In genomic region chr7:179948-180694, GRCh38 we compare ENCODE assay signal across 16 cellular contexts. TPM values are rescaled to one million over a fixed set of nuclear protein-coding genes. Genes with fewer than 3 reads are reported as not detected.
DNase-seq lines count a peak whose midpoint lies in the region; ATAC-seq, FAIRE-seq and TF ChIP-seq lines count a peak whose summit lies in the region.
"Had no signal": no experiment of that assay in that cellular context is flagged by ENCODE, and none has a peak within 500 bp of the region (broad histone marks: within the 10 kb centered on the region; RNA-seq: fewer than 3 reads in every experiment).

No MANE protein-coding gene starts in this region.

- no peak overlapping the region for H2AK5ac ChIP-seq in mesenchymal stem cell (ENCODE audit: low read length, severe bottlenecking)

- no peak overlapping the region for H4K8ac ChIP-seq in mesenchymal stem cell (ENCODE audit: low read length)

- TF ChIP-seq CTCF in heart right ventricle (IDR thresholded peaks at IDR 0.05) (no peak), gastrocnemius medialis (IDR thresholded peaks at IDR 0.05 in 4 of 5, conservative IDR thresholded peaks at IDR 0.05 in 1 of 5) (no peak)

- no peak overlapping the region for H4K91ac ChIP-seq in mesenchymal stem cell (ENCODE audit: low read length)

- intact Hi-C loops in heart right ventricle (cut with DNase I) (no loop called here), left ventricle myocardium superior (cut with micrococcal nuclease) (no loop called here), gastrocnemius medialis (cut with DNase I; ENCODE audit: low total_unique reads) (no loop called here)

- no peak overlapping the region for H2AFZ ChIP-seq in mesenchymal stem cell (ENCODE audit: low read depth, low read length)

- H3K4me1 ChIP-seq in heart right ventricle (peaks cover 0 to 23% (median 5%) of the 10 kb centered on the region in 9 donors), mesenchymal stem cell (ENCODE audit: control insufficient read depth, insufficient read depth, low read depth, low read length) (no peaks in the 10 kb centered on the region), gastrocnemius medialis (peaks cover 16 to 18% of the 10 kb centered on the region in 2 donors)

- no peaks in the 10 kb centered on the region for H3K36me3 ChIP-seq in heart right ventricle
- H3K36me3 ChIP-seq in mesenchymal stem cell (ENCODE audit: control insufficient read depth in 1 of 2, insufficient read depth in 2 of 2, low read depth in 1 of 2, low read length in 2 of 2): no peaks in the 10 kb centered on the region
- H3K36me3 ChIP-seq in gastrocnemius medialis: no peaks in the 10 kb centered on the region

- peak overlapping the region in 9 of 10 donors; percentile 35 to 72 (median 62) for H3K27ac ChIP-seq in heart right ventricle
- no peak overlapping the region for H3K27ac ChIP-seq in mesenchymal stem cell (ENCODE audit: low read length, poor library complexity, severe bottlenecking)
- H3K27ac ChIP-seq in gastrocnemius medialis: peak overlapping the region; percentile 11 to 75 (median 58)
- H3K27ac ChIP-seq: C4-2B had no signal

- no peak overlapping the region for H3K4me3 Mint-ChIP-seq in natural killer cell treated with Interleukin-12 subunit alpha and Interleukin-12 subunit beta and Interleukin-15 and Interleukin-18, amount 100 ng/mL, for 72 hours
- H3K4me3 Mint-ChIP-seq: CD4-positive, alpha-beta memory T cell; GM23338; H9 had no signal

- H3K14ac ChIP-seq in mesenchymal stem cell (ENCODE audit: low read length in 2 of 2): no peak overlapping the region

- no peak overlapping the region for H2BK12ac ChIP-seq in mesenchymal stem cell (ENCODE audit: low read length in 2 of 2)

- no peak for TF ChIP-seq POLR2A in gastrocnemius medialis (IDR thresholded peaks at IDR 0.05)

- H3K79me1 ChIP-seq in mesenchymal stem cell (replicated peaks; ENCODE audit: low read length, poor library complexity, severe bottlenecking): no peaks in the 10 kb centered on the region

- no peaks in the 10 kb centered on the region for H3K36me3 Mint-ChIP-seq in natural killer cell treated with Interleukin-12 subunit alpha and Interleukin-12 subunit beta and Interleukin-15 and Interleukin-18, amount 100 ng/mL, for 72 hours
- H3K36me3 Mint-ChIP-seq: CD4-positive, alpha-beta memory T cell had no signal

- H3K27me3 ChIP-seq in heart right ventricle: no peaks in the 10 kb centered on the region
- peaks cover 40 to 45% of the 10 kb centered on the region in 2 experiments for H3K27me3 ChIP-seq in mesenchymal stem cell (ENCODE audit: control insufficient read depth in 1 of 2, insufficient read depth in 1 of 2, low read length in 2 of 2)
- H3K27me3 ChIP-seq in gastrocnemius medialis: no peaks in the 10 kb centered on the region

- H2BK120ac ChIP-seq in mesenchymal stem cell (ENCODE audit: low read depth, low read length): no peak overlapping the region

- no peak overlapping the region for H3K4me2 ChIP-seq in mesenchymal stem cell (ENCODE audit: low read length, poor library complexity, severe bottlenecking)
- H3K4me2 ChIP-seq: GM23338 had no signal

- H3K27ac Mint-ChIP-seq in natural killer cell treated with Interleukin-12 subunit alpha and Interleukin-12 subunit beta and Interleukin-15 and Interleukin-18, amount 100 ng/mL, for 72 hours: no peak overlapping the region
- H3K27ac Mint-ChIP-seq: CD4-positive, alpha-beta memory T cell had no signal

- in situ Hi-C loops in gastrocnemius medialis (cut with MboI; ENCODE audit: low sequenced_read_pairs in 4 of 4): no loop called here

- no peak overlapping the region for H3K18ac ChIP-seq in mesenchymal stem cell (ENCODE audit: low read depth in 1 of 2, low read length in 2 of 2)

- no peak overlapping the region for H3K4ac ChIP-seq in mesenchymal stem cell (ENCODE audit: low read depth in 1 of 2, low read length in 2 of 2)

- H3K4me1 Mint-ChIP-seq in natural killer cell treated with Interleukin-12 subunit alpha and Interleukin-12 subunit beta and Interleukin-15 and Interleukin-18, amount 100 ng/mL, for 72 hours (ENCODE audit: low read depth in 2 of 2): no peaks in the 10 kb centered on the region
- H3K4me1 Mint-ChIP-seq: CD4-positive, alpha-beta memory T cell had no signal

- WGBS in heart right ventricle, 2 donors: 89 to 91% methylated on average over 20 to 22 of the region's 22 CpGs
- 89% methylated on average over 21 of the region's 22 CpGs for WGBS in mesenchymal stem cell

- no peak for FAIRE-seq in urothelium cell line (lab: Jason Lieb, UNC)
- FAIRE-seq: G401.6, GM12891 had no signal

- H3K9me3 ChIP-seq in heart right ventricle (no peaks in the 10 kb centered on the region), mesenchymal stem cell (ENCODE audit: control insufficient read depth, low read length) (no peaks in the 10 kb centered on the region), gastrocnemius medialis (no peaks in the 10 kb centered on the region)

- no peak overlapping the region for H3K23ac ChIP-seq in mesenchymal stem cell (ENCODE audit: low read length in 2 of 2)

- peaks cover 0 to 2% of the 10 kb centered on the region in 2 donors for H3K27me3 Mint-ChIP-seq in natural killer cell treated with Interleukin-12 subunit alpha and Interleukin-12 subunit beta and Interleukin-15 and Interleukin-18, amount 100 ng/mL, for 72 hours

- H3K4me3 ChIP-seq in heart right ventricle (no peak overlapping the region), mesenchymal stem cell (ENCODE audit: insufficient read depth in 1 of 2, low read depth in 1 of 2, low read length in 2 of 2) (no peak overlapping the region), gastrocnemius medialis (no peak overlapping the region)
- H3K4me3 ChIP-seq: GM23338 had no signal

- ATAC-seq in heart right ventricle: no peak
- ATAC-seq in left ventricle myocardium superior: no peak
- ATAC-seq in gastrocnemius medialis: no peak
- ATAC-seq in natural killer cell treated with Interleukin-12 subunit alpha and Interleukin-12 subunit beta and Interleukin-15 and Interleukin-18, amount 100 ng/mL, for 72 hours: no peak
- ATAC-seq: GM23338 had no signal

- no peak overlapping the region for H2BK5ac ChIP-seq in mesenchymal stem cell (ENCODE audit: low read depth, low read length, poor library complexity, severe bottlenecking)

- H2BK15ac ChIP-seq in mesenchymal stem cell (ENCODE audit: low read depth, poor library complexity, severe bottlenecking): peak overlapping the region; percentile 74

- no peak overlapping the region for H3K9ac ChIP-seq in mesenchymal stem cell (ENCODE audit: low read length)

- DNase-seq in heart right ventricle (no peak), left ventricle myocardium superior (no peak), mesenchymal stem cell (no peak), gastrocnemius medialis (no peak), urothelium cell line (ENCODE audit: low spot score) (no peak), SHP77 treated with DMSO at 0.1 percent for 48 hours (lab: John Stamatoyannopoulos, UW) (no peak)
- DNase-seq in natural killer cell treated with Interleukin-12 subunit alpha and Interleukin-12 subunit beta and Interleukin-15 and Interleukin-18, amount 100 ng/mL, for 72 hours (ENCODE audit: low spot score): no peak
- DNase-seq: 8988T; CD4-positive, alpha-beta memory T cell; DMS79 treated with DMSO at 0.1 percent for 48 hours; EL; H9 had no signal

- H3K9me3 Mint-ChIP-seq in natural killer cell treated with Interleukin-12 subunit alpha and Interleukin-12 subunit beta and Interleukin-15 and Interleukin-18, amount 100 ng/mL, for 72 hours: no peaks in the 10 kb centered on the region
- H3K9me3 Mint-ChIP-seq: GM23338, H9 had no signal

RNA-seq across cellular contexts. Expression of gene FAM20C, which starts 12.2 kb away (rescaled TPM):
- total RNA-seq in heart right ventricle: 10 to 100 TPM; 12.4 to 59.8 (median 19.2) TPM
- 10 to 100 TPM; 12.7 to 24.0 TPM for polyA plus RNA-seq in heart right ventricle
- 23.8 TPM for total RNA-seq in left ventricle myocardium superior
- 56.3 TPM for polyA plus RNA-seq in mesenchymal stem cell (2013, experiment 1 of 2)
- polyA plus RNA-seq in mesenchymal stem cell (2013, experiment 2 of 2): 57.5 TPM
- 10 to 100 TPM in 3 of 4 donors, 1 to 10 TPM in 1; 9.6 to 35.3 (median 18.6) TPM for total RNA-seq in gastrocnemius medialis
- under 1 TPM; 0.62 to 0.98 TPM for total RNA-seq in natural killer cell treated with Interleukin-12 subunit alpha and Interleukin-12 subunit beta and Interleukin-15 and Interleukin-18, amount 100 ng/mL, for 72 hours
- polyA plus RNA-seq: CD4-positive, alpha-beta memory T cell had no signal

Comparison
In these comparisons a context has a peak if more than half of its experiments do, and no peak if none do; other contexts are left out.
1. RNA of gene FAM20C, which starts 12.2 kb away (total RNA-seq): 23.8 TPM in left ventricle myocardium superior (single experiment), 9.6 to 35.3 TPM in gastrocnemius medialis and 12.4 to 59.8 TPM in heart right ventricle; 0.62 to 0.98 TPM in natural killer cell treated with Interleukin-12 subunit alpha and Interleukin-12 subunit beta and Interleukin-15 and Interleukin-18, amount 100 ng/mL, for 72 hours; every median in the first group is over 4 times any median in the second.